In the genomic region with DNA sequence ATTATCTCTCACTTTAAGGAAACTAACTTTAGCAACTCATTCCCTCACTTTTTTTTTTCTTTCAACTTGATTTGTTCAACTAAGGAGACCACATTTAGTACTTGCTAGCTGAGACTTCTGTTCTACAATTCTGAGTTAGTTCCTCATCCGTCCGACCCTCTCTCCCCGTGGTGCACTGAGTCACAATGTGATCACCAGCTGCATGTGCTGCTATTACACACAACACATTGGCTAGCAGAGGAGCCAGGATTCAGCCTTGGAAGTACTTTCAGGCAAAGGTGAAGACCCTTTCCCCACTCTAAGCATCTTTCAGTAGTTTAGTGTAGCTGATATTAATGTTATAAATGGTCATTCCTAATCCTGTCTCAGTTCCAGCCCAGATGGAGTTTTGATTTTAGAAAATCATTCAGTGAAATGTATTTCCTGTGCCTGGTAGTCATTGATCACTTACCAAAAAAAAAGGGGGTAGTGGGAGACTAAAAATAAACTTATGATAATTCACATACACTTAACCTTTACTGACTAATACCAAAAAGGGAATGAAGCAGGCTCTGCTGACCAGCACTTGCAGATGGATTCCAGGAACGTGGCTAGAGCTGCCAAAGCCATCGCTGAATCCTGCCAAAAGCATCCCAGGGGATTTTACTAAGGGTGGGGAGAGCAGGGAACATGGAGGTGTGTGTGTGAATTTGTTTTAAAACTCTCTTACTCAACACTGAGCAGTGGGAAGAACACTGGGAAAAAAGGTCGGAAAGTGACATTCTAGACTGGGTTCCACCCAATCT, we compare ENCODE assay signal across 10 cellular contexts.
DNase-seq lines count a peak whose midpoint lies in the region; ATAC-seq and TF ChIP-seq lines count a peak whose summit lies in the region.
"Had no signal": no experiment of that assay in that cellular context is flagged by ENCODE, and none has a peak within 500 bp of the region (broad histone marks: within the 10 kb centered on the region; RNA-seq: fewer than 3 reads in every experiment).

No MANE protein-coding gene starts in this region.

- H3K9me3 ChIP-seq in uterus = no peaks in the 10 kb centered on the region

- no peaks in the 10 kb centered on the region for H3K36me3 ChIP-seq in uterus

- peak overlapping the region; percentile 73 for H3K27ac ChIP-seq in uterus

- no peak for ATAC-seq in GM21619 (IDR thresholded peaks at IDR 0.05; ENCODE audit: unreplicated experiment)

- no peak overlapping the region for H3K4me3 Mint-ChIP-seq in MCF 10A (ENCODE audit: unreplicated experiment)

- CTCF ChIA-PET in MCF 10A (lab: Yijun Ruan, JAX) = interaction anchor here (0.6 to 0.7 kb wide), 3 partner anchors 95 to 1383 kb away, joined by 3 read pairs; no protein-coding TSS in a partner anchor

- intact Hi-C loops in MCF 10A (cut with micrococcal nuclease) = no loop called here
- intact Hi-C loops in uterus (cut with DNase I; ENCODE audit: low total_unique reads) = no loop called here

- DNase-seq in stimulated activated CD4-positive, alpha-beta T cell treated with anti-CD3 and anti-CD28 coated beads, Interleukin-15, amount 100 ng/mL, for 24 hours = peak; percentile 34
- DNase-seq in stimulated activated CD4-positive, alpha-beta T cell treated with anti-CD3 and anti-CD28 coated beads, Interleukin-4, amount 100 ng/mL, for 1 hour = no peak
- DNase-seq in MCF 10A (ENCODE audit: unreplicated experiment) (peak; percentile 73), lung microvascular endothelial cell (ENCODE audit: low read depth in 2 of 2) (peak; percentile 33 to 56), uterus (peak; percentile 72 to 81), T-helper 2 cell (no peak), GM19238 (ENCODE audit: insufficient read length, low spot score) (no peak)
- DNase-seq: DMS79, NCI-H526 treated with DMSO at 0.1 percent for 48 hours had no signal

- no peaks in the 10 kb centered on the region for H3K9me3 Mint-ChIP-seq in MCF 10A (ENCODE audit: unreplicated experiment)

- H3K4me1 Mint-ChIP-seq in MCF 10A (ENCODE audit: insufficient read depth, unreplicated experiment) = peaks cover 10% of the 10 kb centered on the region

- H3K27me3 Mint-ChIP-seq in MCF 10A (ENCODE audit: insufficient read depth, unreplicated experiment) = no peaks in the 10 kb centered on the region

- no peaks in the 10 kb centered on the region for H3K27me3 ChIP-seq in uterus

- no TSS peak for BruUV-seq in MCF 10A (replicated peaks; lab: Mats Ljungman, UMichigan)

- POLR2A ChIA-PET in MCF 10A (lab: Yijun Ruan, JAX) = interaction anchor here (0.6 to 0.7 kb wide), 2 partner anchors 18 to 245 kb away, joined by 3 to 4 read pairs; no protein-coding TSS in a partner anchor

- no peak for TF ChIP-seq POLR2A in uterus (IDR thresholded peaks at IDR 0.05)

- no peak overlapping the region for H3K4me3 ChIP-seq in uterus

- peak overlapping the region; percentile 78 for H3K27ac Mint-ChIP-seq in MCF 10A (ENCODE audit: low read depth, unreplicated experiment)

- no peaks in the 10 kb centered on the region for H3K4me1 ChIP-seq in uterus

- no peak for TF ChIP-seq CTCF in MCF 10A (IDR thresholded peaks at IDR 0.05; ENCODE audit: unreplicated experiment)
- no peak for TF ChIP-seq CTCF in uterus (IDR thresholded peaks at IDR 0.05)

- H3K36me3 Mint-ChIP-seq in MCF 10A (ENCODE audit: insufficient read depth, unreplicated experiment) = no peaks in the 10 kb centered on the region

Comparison
In these comparisons a context has a peak if more than half of its experiments do, and no peak if none do; other contexts are left out.
1. DNase-seq: peak in stimulated activated CD4-positive, alpha-beta T cell treated with anti-CD3 and anti-CD28 coated beads, Interleukin-15, amount 100 ng/mL, for 24 hours (single experiment), MCF 10A (single experiment), lung microvascular endothelial cell (2 of 2) and uterus (2 of 2); none in stimulated activated CD4-positive, alpha-beta T cell treated with anti-CD3 and anti-CD28 coated beads, Interleukin-4, amount 100 ng/mL, for 1 hour (single experiment), T-helper 2 cell (0 of 5) and GM19238 (single experiment).